In the genomic region with DNA sequence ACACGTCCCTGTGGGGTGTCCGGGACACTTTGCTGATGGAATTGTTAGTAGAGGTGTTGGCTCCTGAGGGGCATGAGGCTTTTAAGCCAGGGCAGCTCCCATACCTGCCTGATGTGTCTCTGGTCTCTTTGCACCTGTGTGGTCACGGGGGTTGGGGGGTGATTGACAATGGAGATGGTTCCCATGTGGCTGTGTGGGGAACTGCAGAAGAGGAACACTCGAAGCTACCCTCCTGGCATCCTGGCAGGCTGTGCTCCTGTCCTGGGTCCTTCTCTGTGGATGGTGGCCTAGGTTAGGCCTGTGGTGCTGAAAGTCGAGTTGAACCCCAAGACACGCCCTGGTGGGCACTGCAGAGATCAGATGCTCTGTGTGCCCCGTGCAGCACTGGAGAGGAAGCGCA, we compare ENCODE assay signal across 15 cellular contexts.
DNase-seq lines count a peak whose midpoint lies in the region; ATAC-seq and TF ChIP-seq lines count a peak whose summit lies in the region.
"Had no signal": no experiment of that assay in that cellular context is flagged by ENCODE, and none has a peak within 500 bp of the region (broad histone marks: within the 10 kb centered on the region; RNA-seq: fewer than 3 reads in every experiment).

No MANE protein-coding gene starts in this region.

- H3K79me2 ChIP-seq in DND-41 (ENCODE audit: insufficient read depth, low read length) = no peaks in the 10 kb centered on the region

- H3K4me2 ChIP-seq in DND-41 (ENCODE audit: insufficient read depth, low read length) = no peak overlapping the region

- peaks cover 10% of the 10 kb centered on the region for H3K27me3 Mint-ChIP-seq in memory B cell
- peaks cover 3% of the 10 kb centered on the region for H3K27me3 Mint-ChIP-seq in activated T-helper 2 cell treated with anti-CD3 and anti-CD28 coated beads, Interferon-gamma antibody, Interleukin-2, Interleukin-4, amounts not matched to agents 10 μg/mL and 5 μg/mL and 100 μg/mL, durations not matched to agents 14 hours and 24 hours and 36 hours (ENCODE audit: low read depth)

- H3K9ac ChIP-seq in DND-41 (ENCODE audit: low read depth, low read length) = no peak overlapping the region

- H3K36me3 ChIP-seq in DND-41 (ENCODE audit: insufficient read depth, low read length) = no peaks in the 10 kb centered on the region
- no peaks in the 10 kb centered on the region for H3K36me3 ChIP-seq in MG63
- H3K36me3 ChIP-seq: suprapubic skin had no signal

- H4K20me1 ChIP-seq in DND-41 (ENCODE audit: insufficient read depth, low read length) = no peaks in the 10 kb centered on the region

- H3K27ac Mint-ChIP-seq in memory B cell = no peak overlapping the region
- no peak overlapping the region for H3K27ac Mint-ChIP-seq in activated T-helper 2 cell treated with anti-CD3 and anti-CD28 coated beads, Interferon-gamma antibody, Interleukin-2, Interleukin-4, amounts not matched to agents 10 μg/mL and 5 μg/mL and 100 μg/mL, durations not matched to agents 14 hours and 24 hours and 36 hours
- H3K27ac Mint-ChIP-seq: CD4-positive, CD25-positive, alpha-beta regulatory T cell had no signal

- peaks cover 5% of the 10 kb centered on the region for H3K4me1 ChIP-seq in DND-41 (ENCODE audit: insufficient read depth, low read length)
- H3K4me1 ChIP-seq: suprapubic skin had no signal

- DNase-seq in DND-41 = no peak
- no peak for DNase-seq in HL-60 (ENCODE audit: low read depth in 1 of 2, low spot score in 1 of 2)
- DNase-seq in astrocyte of the cerebellum (ENCODE audit: low read depth) = no peak
- no peak for DNase-seq in memory B cell (ENCODE audit: low spot score in 2 of 2)
- no peak for DNase-seq in activated T-helper 2 cell treated with anti-CD3 and anti-CD28 coated beads, Interferon-gamma antibody, Interleukin-2, Interleukin-4, amounts not matched to agents 10 μg/mL and 5 μg/mL and 100 μg/mL, durations not matched to agents 14 hours and 24 hours and 36 hours (ENCODE audit: low spot score)
- no peak for DNase-seq in MG63
- DNase-seq: activated CD4-positive, alpha-beta T cell treated with anti-CD3 and anti-CD28 coated beads for 4 hours; activated gamma-delta T cell treated with Interleukin-2 at 50 U/mL for 16 hours; CD4-positive, CD25-positive, alpha-beta regulatory T cell; mucosa of descending colon; NCI-H146; NK-92 treated with Interleukin-12 subunit alpha and Interleukin-12 subunit beta, amount 100 ng/mL, for 24 hours had no signal

- H3K9me3 ChIP-seq in DND-41 (ENCODE audit: insufficient read depth, low read length, severe bottlenecking) (no peaks in the 10 kb centered on the region), MG63 (no peaks in the 10 kb centered on the region)
- H3K9me3 ChIP-seq: mucosa of descending colon, suprapubic skin had no signal

- H2AFZ ChIP-seq in DND-41 (ENCODE audit: low read depth, low read length) = no peak overlapping the region

- H3K9me3 Mint-ChIP-seq in memory B cell = peaks cover 3% of the 10 kb centered on the region
- no peaks in the 10 kb centered on the region for H3K9me3 Mint-ChIP-seq in activated T-helper 2 cell treated with anti-CD3 and anti-CD28 coated beads, Interferon-gamma antibody, Interleukin-2, Interleukin-4, amounts not matched to agents 10 μg/mL and 5 μg/mL and 100 μg/mL, durations not matched to agents 14 hours and 24 hours and 36 hours

- H3K27me3 ChIP-seq in DND-41 (ENCODE audit: insufficient read depth, low read length, poor library complexity) (no peaks in the 10 kb centered on the region), HL-60 (ENCODE audit: insufficient read depth, poor library complexity, severe bottlenecking) (no peaks in the 10 kb centered on the region), MG63 (no peaks in the 10 kb centered on the region)
- H3K27me3 ChIP-seq: suprapubic skin had no signal

- H3K36me3 Mint-ChIP-seq in memory B cell = no peaks in the 10 kb centered on the region
- H3K36me3 Mint-ChIP-seq in activated T-helper 2 cell treated with anti-CD3 and anti-CD28 coated beads, Interferon-gamma antibody, Interleukin-2, Interleukin-4, amounts not matched to agents 10 μg/mL and 5 μg/mL and 100 μg/mL, durations not matched to agents 14 hours and 24 hours and 36 hours (ENCODE audit: low read depth) = no peaks in the 10 kb centered on the region
- H3K36me3 Mint-ChIP-seq: CD4-positive, CD25-positive, alpha-beta regulatory T cell had no signal

- H3K4me3 ChIP-seq in DND-41 (ENCODE audit: low read depth in 1 of 2, low read length in 2 of 2) (no peak overlapping the region), HL-60 (replicated peaks; ENCODE audit: insufficient read depth, low read length) (no peak overlapping the region), astrocyte of the cerebellum (ENCODE audit: low read depth, low read length) (no peak overlapping the region), MG63 (no peak overlapping the region)
- H3K4me3 ChIP-seq: mucosa of descending colon, suprapubic skin had no signal

- in situ Hi-C loops in astrocyte of the cerebellum (cut with HindIII; ENCODE audit: low sequenced_read_pairs) = no loop called here

- no peak overlapping the region for H3K4me3 Mint-ChIP-seq in memory B cell
- H3K4me3 Mint-ChIP-seq in activated T-helper 2 cell treated with anti-CD3 and anti-CD28 coated beads, Interferon-gamma antibody, Interleukin-2, Interleukin-4, amounts not matched to agents 10 μg/mL and 5 μg/mL and 100 μg/mL, durations not matched to agents 14 hours and 24 hours and 36 hours (ENCODE audit: low read depth) = no peak overlapping the region
- H3K4me3 Mint-ChIP-seq: CD4-positive, CD25-positive, alpha-beta regulatory T cell had no signal

- peak; percentile 58; the same call in 2 of the 3 replicates for ATAC-seq in DND-41 (ENCODE audit: insufficient read depth, low read depth)
- ATAC-seq in memory B cell (ENCODE audit: low read depth) = peak; percentile 56
- no peak for ATAC-seq in GM19455 (IDR thresholded peaks at IDR 0.05; ENCODE audit: unreplicated experiment)
- ATAC-seq in GM21825 (IDR thresholded peaks at IDR 0.05; ENCODE audit: unreplicated experiment) = no peak
- ATAC-seq: mucosa of descending colon had no signal

- intact Hi-C loops in activated T-helper 2 cell treated with anti-CD3 and anti-CD28 coated beads, Interferon-gamma antibody, Interleukin-2, Interleukin-4, amounts not matched to agents 10 μg/mL and 5 μg/mL and 100 μg/mL, durations not matched to agents 14 hours and 24 hours and 36 hours (cut with micrococcal nuclease) = no loop called here

- H3K27ac ChIP-seq in DND-41 (ENCODE audit: low read length) (no peak overlapping the region), HL-60 (replicated peaks) (no peak overlapping the region)
- H3K27ac ChIP-seq: suprapubic skin had no signal

- H3K4me1 Mint-ChIP-seq in memory B cell = no peaks in the 10 kb centered on the region
- peaks cover 2% of the 10 kb centered on the region for H3K4me1 Mint-ChIP-seq in activated T-helper 2 cell treated with anti-CD3 and anti-CD28 coated beads, Interferon-gamma antibody, Interleukin-2, Interleukin-4, amounts not matched to agents 10 μg/mL and 5 μg/mL and 100 μg/mL, durations not matched to agents 14 hours and 24 hours and 36 hours (ENCODE audit: low read depth)

- TF ChIP-seq CTCF in DND-41 (IDR thresholded peaks at IDR 0.05; ENCODE audit: borderline replicate concordance, extremely low read depth, low read length, poor library complexity, severe bottlenecking) (peak; percentile 45), HL-60 (IDR thresholded peaks at IDR 0.05; ENCODE audit: insufficient read depth, low read length) (peak; percentile 14), astrocyte of the cerebellum (IDR thresholded peaks at IDR 0.05; ENCODE audit: low read depth, low read length, missing control alignments) (peak; percentile 14)

Comparison
In these comparisons a context has a peak if more than half of its experiments do, and no peak if none do; other contexts are left out.
1. ATAC-seq: peak in DND-41 (single experiment) and memory B cell (single experiment); none in GM19455 (single experiment) and GM21825 (single experiment).
2. Peak in every context shown above with its lines, with median percentiles within 50 percentile points of each other: CTCF ChIP-seq.